29 cellular contexts compared by ENCODE assay signal in the genomic region with DNA sequence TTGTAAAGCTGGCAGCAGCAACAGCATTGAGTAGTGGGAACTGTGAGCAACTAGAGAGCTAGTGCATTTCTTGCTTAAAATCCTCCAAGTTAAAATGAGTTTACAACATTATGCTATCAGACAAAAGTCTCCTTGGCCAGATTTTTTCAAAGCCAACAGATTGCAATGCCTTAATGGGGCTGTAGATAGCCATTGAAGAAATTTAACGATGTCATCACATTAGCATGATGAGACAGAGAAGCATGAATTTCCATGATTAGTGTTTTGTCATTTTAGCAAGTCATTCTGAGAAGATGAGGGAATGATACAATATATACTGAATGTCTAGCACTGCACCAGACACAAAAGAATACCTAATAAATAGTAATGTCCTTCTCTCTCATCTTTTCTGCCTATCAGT.
"Had no signal": no experiment of that assay in that cellular context is flagged by ENCODE, and none has a peak within 500 bp of the region (broad histone marks: within the 10 kb centered on the region; RNA-seq: fewer than 3 reads in every experiment).

No MANE protein-coding gene starts in this region.

- H3K4me1 Mint-ChIP-seq: activated CD4-positive, alpha-beta T cell treated with anti-CD3 and anti-CD28 coated beads, Interleukin-2, amount 10 ng/mL, durations not matched to agents 24 days and 14 days; activated T-helper 17 cell treated with anti-CD3 and anti-CD28 coated beads, Interleukin-2, amount 50 U/mL, for 72 hours; nephron progenitor cell; stimulated activated naive B cell treated with anti-CD40 and anti-IgM and Interleukin-4, amounts not matched to agents 10 μg/mL and 1 μg/mL and 100 μg/mL, for 72 hours had no signal

- H3K9me3 ChIP-seq: lower lobe of right lung, pancreas, prostate gland, sigmoid colon, stomach, tibial artery had no signal

- H3K36me3 ChIP-seq: heart left ventricle, lower lobe of right lung, pancreas, prostate gland, sigmoid colon, stomach, tibial artery had no signal

- H3K4me1 ChIP-seq: heart left ventricle, lower lobe of right lung, pancreas, prostate gland, stomach, tibial artery had no signal

- H3K27ac Mint-ChIP-seq: activated CD4-positive, alpha-beta memory T cell treated with anti-CD3 and anti-CD28 coated beads for 36 hours; activated CD4-positive, alpha-beta T cell treated with anti-CD3 and anti-CD28 coated beads, Interleukin-2, amount 10 ng/mL, durations not matched to agents 24 days and 14 days; activated T-cell treated with anti-CD3 and anti-CD28 coated beads, Interleukin-2, amount 50 U/mL, for 24 hours; activated T-helper 17 cell treated with anti-CD3 and anti-CD28 coated beads, Interleukin-2, amount 50 U/mL, for 72 hours; nephron progenitor cell; stimulated activated naive B cell treated with anti-CD40 and anti-IgM and Interleukin-4, amounts not matched to agents 10 μg/mL and 1 μg/mL and 100 μg/mL, for 72 hours had no signal

- H3K27ac ChIP-seq: coronary artery, dorsolateral prefrontal cortex, heart left ventricle, lower lobe of right lung, pancreas, prostate gland, sigmoid colon, stomach, tibial artery had no signal

- ATAC-seq: activated T-helper 17 cell treated with anti-CD3 and anti-CD28 coated beads, Interleukin-2, amount 50 U/mL, for 72 hours; esophagus mucosa; heart left ventricle; left lobe of liver; lower lobe of right lung; pancreas; stimulated activated naive B cell treated with anti-CD40 and anti-IgM and Interleukin-4, amounts not matched to agents 10 μg/mL and 1 μg/mL and 100 μg/mL, for 72 hours had no signal

- H3K27me3 ChIP-seq: dorsolateral prefrontal cortex, heart left ventricle, sigmoid colon, stomach, tibial artery had no signal

- H3K27me3 Mint-ChIP-seq: activated CD4-positive, alpha-beta memory T cell treated with anti-CD3 and anti-CD28 coated beads for 36 hours; activated CD4-positive, alpha-beta T cell treated with anti-CD3 and anti-CD28 coated beads, Interleukin-2, amount 10 ng/mL, durations not matched to agents 24 days and 14 days; activated T-cell treated with anti-CD3 and anti-CD28 coated beads, Interleukin-2, amount 50 U/mL, for 24 hours; activated T-helper 17 cell treated with anti-CD3 and anti-CD28 coated beads, Interleukin-2, amount 50 U/mL, for 72 hours; stimulated activated naive B cell treated with anti-CD40 and anti-IgM and Interleukin-4, amounts not matched to agents 10 μg/mL and 1 μg/mL and 100 μg/mL, for 72 hours had no signal

- H3K4me3 Mint-ChIP-seq: activated CD4-positive, alpha-beta memory T cell treated with anti-CD3 and anti-CD28 coated beads for 36 hours; activated CD4-positive, alpha-beta T cell treated with anti-CD3 and anti-CD28 coated beads, Interleukin-2, amount 10 ng/mL, durations not matched to agents 24 days and 14 days; activated T-cell treated with anti-CD3 and anti-CD28 coated beads, Interleukin-2, amount 50 U/mL, for 24 hours; activated T-helper 17 cell treated with anti-CD3 and anti-CD28 coated beads, Interleukin-2, amount 50 U/mL, for 72 hours; nephron progenitor cell; stimulated activated naive B cell treated with anti-CD40 and anti-IgM and Interleukin-4, amounts not matched to agents 10 μg/mL and 1 μg/mL and 100 μg/mL, for 72 hours had no signal

- H3K36me3 Mint-ChIP-seq: activated CD4-positive, alpha-beta memory T cell treated with anti-CD3 and anti-CD28 coated beads for 36 hours; stimulated activated naive B cell treated with anti-CD40 and anti-IgM and Interleukin-4, amounts not matched to agents 10 μg/mL and 1 μg/mL and 100 μg/mL, for 72 hours had no signal

- H3K9me3 Mint-ChIP-seq: activated CD4-positive, alpha-beta T cell treated with anti-CD3 and anti-CD28 coated beads, Interleukin-2, amount 10 ng/mL, durations not matched to agents 24 days and 14 days; nephron progenitor cell; stimulated activated naive B cell treated with anti-CD40 and anti-IgM and Interleukin-4, amounts not matched to agents 10 μg/mL and 1 μg/mL and 100 μg/mL, for 72 hours had no signal

- H3K4me3 ChIP-seq: coronary artery, dorsolateral prefrontal cortex, heart left ventricle, lower lobe of right lung, pancreas, prostate gland, sigmoid colon, stomach, tibial artery had no signal

- DNase-seq: activated CD4-positive, alpha-beta memory T cell treated with anti-CD3 and anti-CD28 coated beads for 36 hours; activated CD4-positive, alpha-beta T cell treated with anti-CD3 and anti-CD28 coated beads, Interleukin-2, amount 10 ng/mL, durations not matched to agents 24 days and 14 days; activated CD4-positive, CD25-positive, alpha-beta regulatory T cell treated with anti-CD3 and anti-CD28 coated beads, Interleukin-2, amount 50 U/mL, for 72 hours; activated CD8-positive, alpha-beta memory T cell treated with anti-CD3 and anti-CD28 coated beads, Interleukin-2, amount 50 U/mL, for 48 hours; activated gamma-delta T cell treated with Interleukin-2 at 50 U/mL for 16 hours; activated naive CD4-positive, alpha-beta T cell treated with anti-CD3 and anti-CD28 coated beads, Interleukin-2, amount 50 U/mL, for 16 hours; activated T-cell treated with anti-CD3 and anti-CD28 coated beads, Interleukin-2, amount 50 U/mL, for 24 hours; amygdala; dorsolateral prefrontal cortex; foreskin fibroblast; heart left ventricle; kidney glomerular epithelial cell; lower lobe of right lung; nephron progenitor cell; nucleus accumbens; pancreas; retina; sigmoid colon; stimulated activated CD4-positive, alpha-beta T cell treated with anti-CD3 and anti-CD28 coated beads, Interleukin-15, amount 100 ng/mL, for 24 hours; stimulated activated CD4-positive, alpha-beta T cell treated with anti-CD3 and anti-CD28 coated beads, Interleukin-2, amount 100 ng/mL, for 24 hours; stimulated activated naive B cell treated with anti-CD40 and anti-IgM and Interleukin-4, amounts not matched to agents 10 μg/mL and 1 μg/mL and 100 μg/mL, for 72 hours; stomach; T-helper 2 cell; tibial artery had no signal
